In genomic region chr13:111511219-111511732, GRCh38 we compare ENCODE assay signal across 16 cellular contexts.
DNase-seq lines count a peak whose midpoint lies in the region; ATAC-seq and FAIRE-seq lines count a peak whose summit lies in the region.
"Had no signal": no experiment of that assay in that cellular context is flagged by ENCODE, and none has a peak within 500 bp of the region (broad histone marks: within the 10 kb centered on the region; RNA-seq: fewer than 3 reads in every experiment).

No MANE protein-coding gene starts in this region.

- DNase-seq in HTR-8/SVneo (ENCODE audit: insufficient read length, low spot score) = no peak
- peak; percentile 32 for DNase-seq in ecto neural progenitor cell (ENCODE audit: low spot score)
- no peak for DNase-seq in neuronal stem cell (ENCODE audit: low spot score)
- DNase-seq in aorta = no peak
- DNase-seq in SIG-M5 treated with dmso at 0.1 percent for 504 hours (lab: John Stamatoyannopoulos, UW; ENCODE audit: unreplicated experiment) = no peak
- DNase-seq in NCI-H2196 (lab: John Stamatoyannopoulos, UW; ENCODE audit: unreplicated experiment) = no peak
- no peak for DNase-seq in stimulated activated effector memory CD8-positive, alpha-beta T cell treated with anti-CD3 and anti-CD28 coated beads, Interleukin-12 subunit alpha, Interleukin-12 subunit beta, amount 100 ng/mL, for 72 hours (ENCODE audit: low spot score in 2 of 2)
- DNase-seq: BE2C; CD4-positive, alpha-beta memory T cell; DMS79 had no signal

- no CpG with 5 or more reads among the region's 3 CpGs for WGBS in neuronal stem cell (ENCODE audit: extremely low coverage in 2 of 2, insufficient read length in 2 of 2, insufficient replicate concordance in 1 of 2), 2 donors
- 68 to 75% methylated on average over 3 of the region's 3 CpGs for WGBS in aorta, 2 donors

- peak overlapping the region; percentile 73 for H2BK5ac ChIP-seq in neuronal stem cell (ENCODE audit: low read length)

- H3K9me3 Mint-ChIP-seq in stimulated activated effector memory CD8-positive, alpha-beta T cell treated with anti-CD3 and anti-CD28 coated beads, Interleukin-12 subunit alpha, Interleukin-12 subunit beta, amount 100 ng/mL, for 72 hours = no peaks in the 10 kb centered on the region

- H3K4me1 Mint-ChIP-seq in stimulated activated effector memory CD8-positive, alpha-beta T cell treated with anti-CD3 and anti-CD28 coated beads, Interleukin-12 subunit alpha, Interleukin-12 subunit beta, amount 100 ng/mL, for 72 hours = no peaks in the 10 kb centered on the region

- peaks cover 2% of the 10 kb centered on the region for H3K79me1 ChIP-seq in neuronal stem cell (ENCODE audit: low read depth, low read length)

- H3K4ac ChIP-seq in neuronal stem cell (ENCODE audit: low read length) = no peak overlapping the region

- no peak overlapping the region for H2BK120ac ChIP-seq in neuronal stem cell (ENCODE audit: low read depth, low read length)

- H3K9me3 ChIP-seq in neuronal stem cell (replicated peaks in 1 of 2; ENCODE audit: control insufficient read depth in 2 of 2, insufficient read depth in 1 of 2, low read depth in 1 of 2, low read length in 2 of 2) (no peaks in the 10 kb centered on the region), aorta (ENCODE audit: control insufficient read depth, low read length) (no peaks in the 10 kb centered on the region)
- H3K9me3 ChIP-seq: BE2C had no signal

- peak overlapping the region; percentile 85 for H2AK5ac ChIP-seq in neuronal stem cell (ENCODE audit: low read depth, low read length)

- H3K27ac ChIP-seq in neuronal stem cell (replicated peaks; ENCODE audit: low read length) (no peak overlapping the region), aorta (ENCODE audit: low read depth in 1 of 2, low read length in 2 of 2) (no peak overlapping the region)
- H3K27ac ChIP-seq: C4-2B had no signal

- ATAC-seq in aorta (ENCODE audit: low FRiP score) = peak; percentile 3
- ATAC-seq in stimulated activated effector memory CD8-positive, alpha-beta T cell treated with anti-CD3 and anti-CD28 coated beads, Interleukin-12 subunit alpha, Interleukin-12 subunit beta, amount 100 ng/mL, for 72 hours = no peak
- ATAC-seq: HCT116 had no signal

- peak overlapping the region; percentile 25 for H2BK12ac ChIP-seq in neuronal stem cell (ENCODE audit: low read length)

- H3K4me3 ChIP-seq in neuronal stem cell (ENCODE audit: low read length in 2 of 2) (peak overlapping the region in 1 of 2 donors; percentile 30), aorta (ENCODE audit: low read length in 2 of 2) (no peak overlapping the region)

- H3K23ac ChIP-seq in neuronal stem cell (ENCODE audit: low read depth, low read length, poor library complexity) = peak overlapping the region; percentile 86

- H3K27me3 ChIP-seq in neuronal stem cell (ENCODE audit: control insufficient read depth in 3 of 3, insufficient read depth in 3 of 3, low read depth in 1 of 3, low read length in 3 of 3) = peaks cover 0 to 3% (median 0%) of the 10 kb centered on the region in 3 experiments
- no peaks in the 10 kb centered on the region for H3K27me3 ChIP-seq in aorta (ENCODE audit: control insufficient read depth in 1 of 2, insufficient read depth in 2 of 2, low read length in 1 of 2)

- H3K4me1 ChIP-seq in neuronal stem cell (ENCODE audit: control insufficient read depth in 2 of 2, insufficient read depth in 1 of 2, low read depth in 1 of 2, low read length in 2 of 2) (peaks cover 0 to 5% of the 10 kb centered on the region in 2 donors), aorta (ENCODE audit: control insufficient read depth in 1 of 2, insufficient read depth in 2 of 2, low read length in 2 of 2) (no peaks in the 10 kb centered on the region)
- H3K4me1 ChIP-seq: BE2C had no signal

- H3K27ac Mint-ChIP-seq in stimulated activated effector memory CD8-positive, alpha-beta T cell treated with anti-CD3 and anti-CD28 coated beads, Interleukin-12 subunit alpha, Interleukin-12 subunit beta, amount 100 ng/mL, for 72 hours = no peak overlapping the region

- peak overlapping the region; percentile 42 for H4K91ac ChIP-seq in neuronal stem cell (ENCODE audit: low read depth, low read length, poor library complexity)

- H3K4me2 ChIP-seq in neuronal stem cell (ENCODE audit: insufficient read depth, low read length, poor library complexity, severe bottlenecking) = no peak overlapping the region

- no peak overlapping the region for H2AFZ ChIP-seq in neuronal stem cell (ENCODE audit: low read length)

- H3K36me3 ChIP-seq in neuronal stem cell (replicated peaks in 1 of 2; ENCODE audit: control insufficient read depth in 2 of 2, insufficient read depth in 2 of 2, low read length in 2 of 2) (peaks cover 0 to 2% of the 10 kb centered on the region in 2 donors), aorta (ENCODE audit: control insufficient read depth in 1 of 2, insufficient read depth in 2 of 2, low read length in 1 of 2) (no peaks in the 10 kb centered on the region)
- H3K36me3 ChIP-seq: BE2C had no signal

- no peaks in the 10 kb centered on the region for H3K36me3 Mint-ChIP-seq in stimulated activated effector memory CD8-positive, alpha-beta T cell treated with anti-CD3 and anti-CD28 coated beads, Interleukin-12 subunit alpha, Interleukin-12 subunit beta, amount 100 ng/mL, for 72 hours
- H3K36me3 Mint-ChIP-seq: CD4-positive, alpha-beta memory T cell had no signal

- FAIRE-seq in HTR-8/SVneo (lab: Jason Lieb, UNC) = peak; percentile 44
- FAIRE-seq: A204.1, GM12892, GM19239, H54 had no signal

- no peak overlapping the region for H3K9ac ChIP-seq in neuronal stem cell (ENCODE audit: low read depth, low read length, poor library complexity)

- H4K8ac ChIP-seq in neuronal stem cell (ENCODE audit: low read depth, low read length) = peak overlapping the region; percentile 45

- intact Hi-C loops in aorta (cut with DNase I) = no loop called here

- H3K4me3 Mint-ChIP-seq in stimulated activated effector memory CD8-positive, alpha-beta T cell treated with anti-CD3 and anti-CD28 coated beads, Interleukin-12 subunit alpha, Interleukin-12 subunit beta, amount 100 ng/mL, for 72 hours = no peak overlapping the region
- H3K4me3 Mint-ChIP-seq: CD4-positive, alpha-beta memory T cell had no signal

- peak overlapping the region; percentile 91 for H2BK15ac ChIP-seq in neuronal stem cell (ENCODE audit: low read length)

- peak overlapping the region; percentile 25 for H3K14ac ChIP-seq in neuronal stem cell (ENCODE audit: low read length)

- peak overlapping the region; percentile 58 for H3K18ac ChIP-seq in neuronal stem cell (ENCODE audit: low read length)
